ENCODE assay signal across 1 cellular context in the genomic region with DNA sequence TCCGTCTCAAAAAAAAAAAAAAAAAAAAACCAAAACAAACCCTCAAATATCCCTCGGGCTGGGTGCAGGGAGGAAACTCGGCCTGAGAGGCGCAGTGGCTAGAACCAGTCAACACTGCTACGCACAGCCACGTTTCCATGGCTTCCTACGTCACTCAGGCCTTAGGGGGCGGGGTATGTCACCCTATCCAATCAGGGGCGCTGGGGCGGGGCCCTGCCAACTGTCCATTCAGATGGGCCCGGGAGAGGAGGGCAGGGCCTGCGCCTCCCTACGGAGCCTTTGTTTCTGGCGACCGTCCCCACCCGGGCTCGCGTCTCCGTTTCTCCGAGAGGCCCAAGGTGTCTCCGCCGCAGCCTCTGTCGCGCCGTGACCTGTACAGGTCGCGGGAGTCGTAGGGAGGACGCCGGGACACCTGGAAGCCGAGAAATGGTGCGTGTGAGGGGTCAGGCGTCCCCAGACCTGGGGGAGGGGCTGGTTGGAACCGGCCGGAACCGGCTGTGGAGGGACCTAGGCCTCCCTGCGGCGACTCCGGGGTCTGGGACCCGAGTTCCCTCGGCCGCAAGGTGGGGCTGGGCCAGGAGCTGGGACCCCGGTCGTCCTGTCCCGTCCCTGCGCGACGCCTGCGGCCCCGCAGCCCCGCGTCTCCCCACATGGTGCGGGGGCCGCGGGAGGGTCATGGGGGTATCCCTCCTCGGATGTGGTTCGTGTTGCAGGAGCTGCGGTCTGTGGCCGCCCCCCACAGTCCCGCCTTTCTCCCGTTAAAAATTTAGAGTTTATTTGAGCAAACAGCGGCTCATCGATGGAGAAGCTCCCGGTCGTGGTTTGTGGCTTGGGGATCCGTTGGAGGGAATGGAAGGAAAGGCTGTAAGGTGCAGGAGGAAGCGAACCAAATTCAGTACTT.
TF ChIP-seq lines count a peak whose summit lies in the region.

A gene (plus strand): TSS at position 282 of the 901 bp plus-strand sequence. CDS start 145 bp downstream, at position 427.

TF ChIP-seq in WTC11, 78 proteins besides CTCF, POLR2A, EP300 and RAD21 (continued from another document and continues in another):
- TF ChIP-seq, protein P1, sequence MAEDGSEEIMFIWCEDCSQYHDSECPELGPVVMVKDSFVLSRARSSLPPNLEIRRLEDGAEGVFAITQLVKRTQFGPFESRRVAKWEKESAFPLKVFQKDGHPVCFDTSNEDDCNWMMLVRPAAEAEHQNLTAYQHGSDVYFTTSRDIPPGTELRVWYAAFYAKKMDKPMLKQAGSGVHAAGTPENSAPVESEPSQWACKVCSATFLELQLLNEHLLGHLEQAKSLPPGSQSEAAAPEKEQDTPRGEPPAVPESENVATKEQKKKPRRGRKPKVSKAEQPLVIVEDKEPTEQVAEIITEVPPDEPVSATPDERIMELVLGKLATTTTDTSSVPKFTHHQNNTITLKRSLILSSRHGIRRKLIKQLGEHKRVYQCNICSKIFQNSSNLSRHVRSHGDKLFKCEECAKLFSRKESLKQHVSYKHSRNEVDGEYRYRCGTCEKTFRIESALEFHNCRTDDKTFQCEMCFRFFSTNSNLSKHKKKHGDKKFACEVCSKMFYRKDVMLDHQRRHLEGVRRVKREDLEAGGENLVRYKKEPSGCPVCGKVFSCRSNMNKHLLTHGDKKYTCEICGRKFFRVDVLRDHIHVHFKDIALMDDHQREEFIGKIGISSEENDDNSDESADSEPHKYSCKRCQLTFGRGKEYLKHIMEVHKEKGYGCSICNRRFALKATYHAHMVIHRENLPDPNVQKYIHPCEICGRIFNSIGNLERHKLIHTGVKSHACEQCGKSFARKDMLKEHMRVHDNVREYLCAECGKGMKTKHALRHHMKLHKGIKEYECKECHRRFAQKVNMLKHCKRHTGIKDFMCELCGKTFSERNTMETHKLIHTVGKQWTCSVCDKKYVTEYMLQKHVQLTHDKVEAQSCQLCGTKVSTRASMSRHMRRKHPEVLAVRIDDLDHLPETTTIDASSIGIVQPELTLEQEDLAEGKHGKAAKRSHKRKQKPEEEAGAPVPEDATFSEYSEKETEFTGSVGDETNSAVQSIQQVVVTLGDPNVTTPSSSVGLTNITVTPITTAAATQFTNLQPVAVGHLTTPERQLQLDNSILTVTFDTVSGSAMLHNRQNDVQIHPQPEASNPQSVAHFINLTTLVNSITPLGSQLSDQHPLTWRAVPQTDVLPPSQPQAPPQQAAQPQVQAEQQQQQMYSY (CRISPR knock-in tag; IDR thresholded peaks at IDR 0.05), result no peak
- no peak for TF ChIP-seq NR1H2 (CRISPR knock-in tag; IDR thresholded peaks at IDR 0.05)
- TF ChIP-seq FOXP1 (CRISPR knock-in tag; IDR thresholded peaks at IDR 0.05; ENCODE audit: borderline replicate concordance), result no peak
- TF ChIP-seq, protein P2, sequence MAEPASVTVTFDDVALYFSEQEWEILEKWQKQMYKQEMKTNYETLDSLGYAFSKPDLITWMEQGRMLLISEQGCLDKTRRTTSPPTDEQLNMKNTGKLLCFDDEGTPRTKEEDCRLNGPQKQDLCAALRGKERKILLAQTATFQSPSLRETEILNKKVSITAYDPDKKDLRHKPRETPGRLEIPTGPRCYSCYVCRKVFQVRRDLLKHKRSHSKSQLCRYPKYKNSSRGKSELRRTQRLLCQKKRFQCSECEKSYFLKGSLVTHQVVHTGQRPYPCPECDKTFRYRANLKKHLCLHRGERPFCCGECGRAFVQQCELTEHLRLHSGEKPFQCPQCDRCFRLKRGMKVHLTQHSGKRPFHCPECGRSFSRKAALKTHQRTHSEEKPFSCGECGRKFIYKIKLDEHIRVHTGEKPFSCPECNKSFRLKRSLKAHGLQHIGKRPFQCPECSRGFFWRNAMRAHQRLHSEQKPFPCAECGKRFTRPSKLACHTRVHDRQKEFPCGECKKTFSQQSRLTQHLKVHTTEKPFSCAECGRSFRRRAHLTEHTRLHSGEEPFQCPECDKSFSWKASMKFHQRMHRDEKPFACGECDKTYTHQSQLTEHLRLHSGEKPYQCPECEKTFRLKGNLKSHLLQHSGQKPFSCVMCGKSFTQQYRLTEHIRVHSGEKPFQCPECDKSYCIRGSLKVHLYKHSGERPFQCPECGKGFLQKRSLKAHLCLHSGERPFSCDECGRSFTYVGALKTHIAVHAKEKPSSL (CRISPR knock-in tag; conservative IDR thresholded peaks at IDR 0.05), result no peak
- TF ChIP-seq, protein P3, sequence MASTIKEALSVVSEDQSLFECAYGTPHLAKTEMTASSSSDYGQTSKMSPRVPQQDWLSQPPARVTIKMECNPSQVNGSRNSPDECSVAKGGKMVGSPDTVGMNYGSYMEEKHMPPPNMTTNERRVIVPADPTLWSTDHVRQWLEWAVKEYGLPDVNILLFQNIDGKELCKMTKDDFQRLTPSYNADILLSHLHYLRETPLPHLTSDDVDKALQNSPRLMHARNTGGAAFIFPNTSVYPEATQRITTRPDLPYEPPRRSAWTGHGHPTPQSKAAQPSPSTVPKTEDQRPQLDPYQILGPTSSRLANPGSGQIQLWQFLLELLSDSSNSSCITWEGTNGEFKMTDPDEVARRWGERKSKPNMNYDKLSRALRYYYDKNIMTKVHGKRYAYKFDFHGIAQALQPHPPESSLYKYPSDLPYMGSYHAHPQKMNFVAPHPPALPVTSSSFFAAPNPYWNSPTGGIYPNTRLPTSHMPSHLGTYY (CRISPR knock-in tag; IDR thresholded peaks at IDR 0.05), result no peak
- TF ChIP-seq, protein P4, sequence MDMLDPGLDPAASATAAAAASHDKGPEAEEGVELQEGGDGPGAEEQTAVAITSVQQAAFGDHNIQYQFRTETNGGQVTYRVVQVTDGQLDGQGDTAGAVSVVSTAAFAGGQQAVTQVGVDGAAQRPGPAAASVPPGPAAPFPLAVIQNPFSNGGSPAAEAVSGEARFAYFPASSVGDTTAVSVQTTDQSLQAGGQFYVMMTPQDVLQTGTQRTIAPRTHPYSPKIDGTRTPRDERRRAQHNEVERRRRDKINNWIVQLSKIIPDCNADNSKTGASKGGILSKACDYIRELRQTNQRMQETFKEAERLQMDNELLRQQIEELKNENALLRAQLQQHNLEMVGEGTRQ (CRISPR knock-in tag; IDR thresholded peaks at IDR 0.05), result no peak
- no peak for TF ChIP-seq ZNF263 (CRISPR knock-in tag; IDR thresholded peaks at IDR 0.05; ENCODE audit: low read depth)
- TF ChIP-seq PRRX2 (CRISPR knock-in tag; IDR thresholded peaks at IDR 0.05), result no peak
- TF ChIP-seq MXD4 (CRISPR knock-in tag; IDR thresholded peaks at IDR 0.05; ENCODE audit: borderline replicate concordance), result no peak
- TF ChIP-seq, protein P5, sequence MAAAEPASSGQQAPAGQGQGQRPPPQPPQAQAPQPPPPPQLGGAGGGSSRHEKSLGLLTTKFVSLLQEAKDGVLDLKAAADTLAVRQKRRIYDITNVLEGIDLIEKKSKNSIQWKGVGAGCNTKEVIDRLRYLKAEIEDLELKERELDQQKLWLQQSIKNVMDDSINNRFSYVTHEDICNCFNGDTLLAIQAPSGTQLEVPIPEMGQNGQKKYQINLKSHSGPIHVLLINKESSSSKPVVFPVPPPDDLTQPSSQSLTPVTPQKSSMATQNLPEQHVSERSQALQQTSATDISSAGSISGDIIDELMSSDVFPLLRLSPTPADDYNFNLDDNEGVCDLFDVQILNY (CRISPR knock-in tag; IDR thresholded peaks at IDR 0.05), result peak; percentile 43; the same call in 1 of the 2 replicates
- TF ChIP-seq FOXJ3 (CRISPR knock-in tag; IDR thresholded peaks at IDR 0.05; ENCODE audit: borderline replicate concordance), result no peak
- no peak for TF ChIP-seq ESRRA (CRISPR knock-in tag; IDR thresholded peaks at IDR 0.05; ENCODE audit: borderline replicate concordance)
- TF ChIP-seq GTF2I (CRISPR knock-in tag; conservative IDR thresholded peaks at IDR 0.05), result no peak
- TF ChIP-seq RORB (CRISPR knock-in tag; IDR thresholded peaks at IDR 0.05), result no peak
- TF ChIP-seq ELF4 (CRISPR knock-in tag; IDR thresholded peaks at IDR 0.05; ENCODE audit: low read depth), result no peak
- TF ChIP-seq, protein P6, sequence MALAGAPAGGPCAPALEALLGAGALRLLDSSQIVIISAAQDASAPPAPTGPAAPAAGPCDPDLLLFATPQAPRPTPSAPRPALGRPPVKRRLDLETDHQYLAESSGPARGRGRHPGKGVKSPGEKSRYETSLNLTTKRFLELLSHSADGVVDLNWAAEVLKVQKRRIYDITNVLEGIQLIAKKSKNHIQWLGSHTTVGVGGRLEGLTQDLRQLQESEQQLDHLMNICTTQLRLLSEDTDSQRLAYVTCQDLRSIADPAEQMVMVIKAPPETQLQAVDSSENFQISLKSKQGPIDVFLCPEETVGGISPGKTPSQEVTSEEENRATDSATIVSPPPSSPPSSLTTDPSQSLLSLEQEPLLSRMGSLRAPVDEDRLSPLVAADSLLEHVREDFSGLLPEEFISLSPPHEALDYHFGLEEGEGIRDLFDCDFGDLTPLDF (CRISPR knock-in tag; IDR thresholded peaks at IDR 0.05), result no peak
- TF ChIP-seq SP1 (CRISPR knock-in tag; conservative IDR thresholded peaks at IDR 0.05), result peak; percentile 82
- no peak for TF ChIP-seq ZNF423 (CRISPR knock-in tag; IDR thresholded peaks at IDR 0.05)
- TF ChIP-seq, protein P7, sequence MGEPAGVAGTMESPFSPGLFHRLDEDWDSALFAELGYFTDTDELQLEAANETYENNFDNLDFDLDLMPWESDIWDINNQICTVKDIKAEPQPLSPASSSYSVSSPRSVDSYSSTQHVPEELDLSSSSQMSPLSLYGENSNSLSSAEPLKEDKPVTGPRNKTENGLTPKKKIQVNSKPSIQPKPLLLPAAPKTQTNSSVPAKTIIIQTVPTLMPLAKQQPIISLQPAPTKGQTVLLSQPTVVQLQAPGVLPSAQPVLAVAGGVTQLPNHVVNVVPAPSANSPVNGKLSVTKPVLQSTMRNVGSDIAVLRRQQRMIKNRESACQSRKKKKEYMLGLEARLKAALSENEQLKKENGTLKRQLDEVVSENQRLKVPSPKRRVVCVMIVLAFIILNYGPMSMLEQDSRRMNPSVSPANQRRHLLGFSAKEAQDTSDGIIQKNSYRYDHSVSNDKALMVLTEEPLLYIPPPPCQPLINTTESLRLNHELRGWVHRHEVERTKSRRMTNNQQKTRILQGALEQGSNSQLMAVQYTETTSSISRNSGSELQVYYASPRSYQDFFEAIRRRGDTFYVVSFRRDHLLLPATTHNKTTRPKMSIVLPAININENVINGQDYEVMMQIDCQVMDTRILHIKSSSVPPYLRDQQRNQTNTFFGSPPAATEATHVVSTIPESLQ (CRISPR knock-in tag; IDR thresholded peaks at IDR 0.05), result no peak
- TF ChIP-seq JUN (CRISPR knock-in tag; IDR thresholded peaks at IDR 0.05), result no peak
- peak; percentile 87; the same call in 1 of the 2 replicates for TF ChIP-seq TEAD1 (CRISPR knock-in tag; IDR thresholded peaks at IDR 0.05)
- no peak for TF ChIP-seq GRHL2 (CRISPR knock-in tag; IDR thresholded peaks at IDR 0.05; ENCODE audit: insufficient replicate concordance, severe bottlenecking)
- no peak for TF ChIP-seq ZNF219 (CRISPR knock-in tag; IDR thresholded peaks at IDR 0.05; ENCODE audit: borderline replicate concordance)
- TF ChIP-seq, protein P8, sequence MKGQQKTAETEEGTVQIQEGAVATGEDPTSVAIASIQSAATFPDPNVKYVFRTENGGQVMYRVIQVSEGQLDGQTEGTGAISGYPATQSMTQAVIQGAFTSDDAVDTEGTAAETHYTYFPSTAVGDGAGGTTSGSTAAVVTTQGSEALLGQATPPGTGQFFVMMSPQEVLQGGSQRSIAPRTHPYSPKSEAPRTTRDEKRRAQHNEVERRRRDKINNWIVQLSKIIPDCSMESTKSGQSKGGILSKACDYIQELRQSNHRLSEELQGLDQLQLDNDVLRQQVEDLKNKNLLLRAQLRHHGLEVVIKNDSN (CRISPR knock-in tag; IDR thresholded peaks at IDR 0.05), result peak; percentile 47; the same call in 1 of the 2 replicates
- TF ChIP-seq, protein P9, sequence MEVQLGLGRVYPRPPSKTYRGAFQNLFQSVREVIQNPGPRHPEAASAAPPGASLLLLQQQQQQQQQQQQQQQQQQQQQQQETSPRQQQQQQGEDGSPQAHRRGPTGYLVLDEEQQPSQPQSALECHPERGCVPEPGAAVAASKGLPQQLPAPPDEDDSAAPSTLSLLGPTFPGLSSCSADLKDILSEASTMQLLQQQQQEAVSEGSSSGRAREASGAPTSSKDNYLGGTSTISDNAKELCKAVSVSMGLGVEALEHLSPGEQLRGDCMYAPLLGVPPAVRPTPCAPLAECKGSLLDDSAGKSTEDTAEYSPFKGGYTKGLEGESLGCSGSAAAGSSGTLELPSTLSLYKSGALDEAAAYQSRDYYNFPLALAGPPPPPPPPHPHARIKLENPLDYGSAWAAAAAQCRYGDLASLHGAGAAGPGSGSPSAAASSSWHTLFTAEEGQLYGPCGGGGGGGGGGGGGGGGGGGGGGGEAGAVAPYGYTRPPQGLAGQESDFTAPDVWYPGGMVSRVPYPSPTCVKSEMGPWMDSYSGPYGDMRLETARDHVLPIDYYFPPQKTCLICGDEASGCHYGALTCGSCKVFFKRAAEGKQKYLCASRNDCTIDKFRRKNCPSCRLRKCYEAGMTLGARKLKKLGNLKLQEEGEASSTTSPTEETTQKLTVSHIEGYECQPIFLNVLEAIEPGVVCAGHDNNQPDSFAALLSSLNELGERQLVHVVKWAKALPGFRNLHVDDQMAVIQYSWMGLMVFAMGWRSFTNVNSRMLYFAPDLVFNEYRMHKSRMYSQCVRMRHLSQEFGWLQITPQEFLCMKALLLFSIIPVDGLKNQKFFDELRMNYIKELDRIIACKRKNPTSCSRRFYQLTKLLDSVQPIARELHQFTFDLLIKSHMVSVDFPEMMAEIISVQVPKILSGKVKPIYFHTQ (CRISPR knock-in tag; IDR thresholded peaks at IDR 0.05), result 0 out of 2 replicates have a peak, but pooled peaks have one; percentile 28
- TF ChIP-seq, protein P10, sequence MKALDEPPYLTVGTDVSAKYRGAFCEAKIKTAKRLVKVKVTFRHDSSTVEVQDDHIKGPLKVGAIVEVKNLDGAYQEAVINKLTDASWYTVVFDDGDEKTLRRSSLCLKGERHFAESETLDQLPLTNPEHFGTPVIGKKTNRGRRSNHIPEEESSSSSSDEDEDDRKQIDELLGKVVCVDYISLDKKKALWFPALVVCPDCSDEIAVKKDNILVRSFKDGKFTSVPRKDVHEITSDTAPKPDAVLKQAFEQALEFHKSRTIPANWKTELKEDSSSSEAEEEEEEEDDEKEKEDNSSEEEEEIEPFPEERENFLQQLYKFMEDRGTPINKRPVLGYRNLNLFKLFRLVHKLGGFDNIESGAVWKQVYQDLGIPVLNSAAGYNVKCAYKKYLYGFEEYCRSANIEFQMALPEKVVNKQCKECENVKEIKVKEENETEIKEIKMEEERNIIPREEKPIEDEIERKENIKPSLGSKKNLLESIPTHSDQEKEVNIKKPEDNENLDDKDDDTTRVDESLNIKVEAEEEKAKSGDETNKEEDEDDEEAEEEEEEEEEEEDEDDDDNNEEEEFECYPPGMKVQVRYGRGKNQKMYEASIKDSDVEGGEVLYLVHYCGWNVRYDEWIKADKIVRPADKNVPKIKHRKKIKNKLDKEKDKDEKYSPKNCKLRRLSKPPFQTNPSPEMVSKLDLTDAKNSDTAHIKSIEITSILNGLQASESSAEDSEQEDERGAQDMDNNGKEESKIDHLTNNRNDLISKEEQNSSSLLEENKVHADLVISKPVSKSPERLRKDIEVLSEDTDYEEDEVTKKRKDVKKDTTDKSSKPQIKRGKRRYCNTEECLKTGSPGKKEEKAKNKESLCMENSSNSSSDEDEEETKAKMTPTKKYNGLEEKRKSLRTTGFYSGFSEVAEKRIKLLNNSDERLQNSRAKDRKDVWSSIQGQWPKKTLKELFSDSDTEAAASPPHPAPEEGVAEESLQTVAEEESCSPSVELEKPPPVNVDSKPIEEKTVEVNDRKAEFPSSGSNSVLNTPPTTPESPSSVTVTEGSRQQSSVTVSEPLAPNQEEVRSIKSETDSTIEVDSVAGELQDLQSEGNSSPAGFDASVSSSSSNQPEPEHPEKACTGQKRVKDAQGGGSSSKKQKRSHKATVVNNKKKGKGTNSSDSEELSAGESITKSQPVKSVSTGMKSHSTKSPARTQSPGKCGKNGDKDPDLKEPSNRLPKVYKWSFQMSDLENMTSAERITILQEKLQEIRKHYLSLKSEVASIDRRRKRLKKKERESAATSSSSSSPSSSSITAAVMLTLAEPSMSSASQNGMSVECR (CRISPR knock-in tag; IDR thresholded peaks at IDR 0.05; ENCODE audit: borderline replicate concordance), result peak; percentile 96
- TF ChIP-seq, protein P11, sequence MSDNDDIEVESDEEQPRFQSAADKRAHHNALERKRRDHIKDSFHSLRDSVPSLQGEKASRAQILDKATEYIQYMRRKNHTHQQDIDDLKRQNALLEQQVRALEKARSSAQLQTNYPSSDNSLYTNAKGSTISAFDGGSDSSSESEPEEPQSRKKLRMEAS (CRISPR knock-in tag; IDR thresholded peaks at IDR 0.05), result peak; percentile 64
- no peak for TF ChIP-seq SOX15 (CRISPR knock-in tag; IDR thresholded peaks at IDR 0.05)
- peak; percentile 38; the same call in 1 of the 2 replicates for TF ChIP-seq SMAD3 (CRISPR knock-in tag; IDR thresholded peaks at IDR 0.05; ENCODE audit: borderline replicate concordance)
